1 cellular context compared by ENCODE assay signal in the genomic region with DNA sequence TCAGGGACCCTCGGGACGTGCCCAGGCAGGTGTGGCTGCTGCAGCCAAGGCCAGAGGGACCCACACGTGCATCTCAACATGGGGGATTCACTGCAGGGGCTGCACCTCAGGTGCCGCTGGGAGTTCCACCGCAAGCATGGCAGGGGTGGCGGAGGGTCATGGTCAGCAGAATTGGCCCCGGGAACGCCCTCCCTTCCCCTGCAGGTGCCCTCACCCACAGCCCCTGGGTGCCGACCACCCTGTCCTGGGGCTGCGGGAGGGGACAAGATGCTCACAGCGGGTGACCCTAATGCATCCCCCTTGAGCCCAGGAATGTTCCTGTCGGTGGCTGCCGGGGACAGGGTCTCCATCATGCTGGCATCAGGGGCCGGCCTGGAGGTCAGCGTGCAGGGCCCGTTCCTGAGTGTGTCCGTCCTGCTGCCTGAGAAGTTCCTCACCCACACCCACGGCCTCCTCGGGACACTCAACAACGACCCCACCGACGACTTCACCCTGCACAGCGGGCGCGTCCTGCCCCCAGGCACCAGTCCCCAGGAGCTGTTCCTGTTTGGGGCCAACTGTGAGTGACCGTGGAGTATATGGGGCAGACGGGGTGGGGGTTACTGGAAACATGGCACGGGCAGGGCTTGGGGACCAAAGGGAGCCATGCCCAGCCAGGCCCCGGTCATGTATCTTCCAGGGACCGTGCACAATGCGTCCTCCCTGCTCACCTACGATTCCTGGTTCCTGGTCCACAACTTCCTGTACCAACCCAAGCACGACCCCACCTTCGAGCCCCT.
TF ChIP-seq lines count a peak whose summit lies in the region.

No MANE protein-coding gene starts in this region.

TF ChIP-seq in HepG2, 621 proteins besides CTCF, POLR2A, EP300 and RAD21:
- TF ChIP-seq RNF219 (CRISPR knock-in tag; IDR thresholded peaks at IDR 0.05) = no peak
- TF ChIP-seq ELF4 (CRISPR knock-in tag; IDR thresholded peaks at IDR 0.05; ENCODE audit: borderline replicate concordance) = no peak
- TF ChIP-seq CERS6 (CRISPR knock-in tag; IDR thresholded peaks at IDR 0.05) = no peak
- no peak for TF ChIP-seq HOXD1 (CRISPR knock-in tag; IDR thresholded peaks at IDR 0.05)
